In genomic region chr10:86100581-86101061, GRCh38 we compare ENCODE assay signal across 8 cellular contexts.
DNase-seq lines count a peak whose midpoint lies in the region; ATAC-seq, FAIRE-seq and TF ChIP-seq lines count a peak whose summit lies in the region.

No MANE protein-coding gene starts in this region.

- H3K27me3 ChIP-seq in right cardiac atrium (ENCODE audit: control insufficient read depth, insufficient read depth): no peaks in the 10 kb centered on the region
- H3K27me3 ChIP-seq in bronchial epithelial cell (ENCODE audit: control insufficient read depth, insufficient read depth, low read length): no peaks in the 10 kb centered on the region

- DNase-seq in Right ventricle myocardium superior (no peak), right cardiac atrium (no peak), H54 (ENCODE audit: insufficient read length, low spot score) (peak; percentile 66), MV-4-11 (lab: John Stamatoyannopoulos, UW) (peak; percentile 40), bronchial epithelial cell (ENCODE audit: low read depth) (peak; percentile 24), nephron progenitor cell (no peak), G401 (ENCODE audit: low spot score) (no peak)
- DNase-seq in NK-92 treated with Interleukin-12 subunit alpha and Interleukin-12 subunit beta, amount 100 ng/mL, for 24 hours (lab: John Stamatoyannopoulos, UW): no peak

- H3K27ac ChIP-seq in right cardiac atrium (ENCODE audit: low read length): no peak overlapping the region

- FAIRE-seq in H54 (lab: Jason Lieb, UNC) (peak; percentile 58), bronchial epithelial cell (lab: Jason Lieb, UNC) (peak; percentile 55)

- H3K36me3 Mint-ChIP-seq in nephron progenitor cell (ENCODE audit: low read depth): no peaks in the 10 kb centered on the region

- TF ChIP-seq CTCF in bronchial epithelial cell (IDR thresholded peaks at IDR 0.05; ENCODE audit: insufficient read depth, low read length, severe bottlenecking) (peak; percentile 39), nephron progenitor cell (IDR thresholded peaks at IDR 0.05) (peak; percentile 44)

- in situ Hi-C loops in G401 (cut with HindIII; ENCODE audit: low sequenced_read_pairs): no loop called here

- H3K4me3 ChIP-seq in right cardiac atrium (ENCODE audit: low read length) (no peak overlapping the region), bronchial epithelial cell (ENCODE audit: low read depth, low read length) (no peak overlapping the region)

- peaks cover 5% of the 10 kb centered on the region for H3K9me3 Mint-ChIP-seq in nephron progenitor cell

- no peak overlapping the region for H3K4me3 Mint-ChIP-seq in nephron progenitor cell

- H3K27ac Mint-ChIP-seq in nephron progenitor cell: no peak overlapping the region

- intact Hi-C loops in Right ventricle myocardium superior (cut with DNase I): no loop called here
- intact Hi-C loops in right cardiac atrium (cut with DNase I): no loop called here

- 56% methylated on average over 5 of the region's 5 CpGs for WGBS in right cardiac atrium

- H3K36me3 ChIP-seq in bronchial epithelial cell (ENCODE audit: control insufficient read depth, insufficient read depth, low read length): no peaks in the 10 kb centered on the region

- peaks cover 23% of the 10 kb centered on the region for H3K27me3 Mint-ChIP-seq in nephron progenitor cell (ENCODE audit: low read depth, poor library complexity)

- H3K4me1 ChIP-seq in right cardiac atrium (ENCODE audit: control insufficient read depth, insufficient read depth, low read length): no peaks in the 10 kb centered on the region

- no peaks in the 10 kb centered on the region for H3K9me3 ChIP-seq in right cardiac atrium (ENCODE audit: control insufficient read depth, low read length)

- no peak for TF ChIP-seq POLR2A in H54 (IDR thresholded peaks at IDR 0.05; ENCODE audit: low read depth, low read length)

- H3K4me1 Mint-ChIP-seq in nephron progenitor cell: peaks cover 19% of the 10 kb centered on the region

- ATAC-seq in Right ventricle myocardium superior (ENCODE audit: poor library complexity) (peak; percentile 41), right cardiac atrium (no peak)

Comparison
In these comparisons a context has a peak if more than half of its experiments do, and no peak if none do; other contexts are left out.
1. DNase-seq: peak in H54 (single experiment), MV-4-11 (single experiment) and bronchial epithelial cell (single experiment); none in Right ventricle myocardium superior (single experiment), right cardiac atrium (0 of 3), nephron progenitor cell (single experiment), NK-92 treated with Interleukin-12 subunit alpha and Interleukin-12 subunit beta, amount 100 ng/mL, for 24 hours (single experiment) and G401 (single experiment).